ENCODE assay signal across 38 cellular contexts in the genomic region with DNA sequence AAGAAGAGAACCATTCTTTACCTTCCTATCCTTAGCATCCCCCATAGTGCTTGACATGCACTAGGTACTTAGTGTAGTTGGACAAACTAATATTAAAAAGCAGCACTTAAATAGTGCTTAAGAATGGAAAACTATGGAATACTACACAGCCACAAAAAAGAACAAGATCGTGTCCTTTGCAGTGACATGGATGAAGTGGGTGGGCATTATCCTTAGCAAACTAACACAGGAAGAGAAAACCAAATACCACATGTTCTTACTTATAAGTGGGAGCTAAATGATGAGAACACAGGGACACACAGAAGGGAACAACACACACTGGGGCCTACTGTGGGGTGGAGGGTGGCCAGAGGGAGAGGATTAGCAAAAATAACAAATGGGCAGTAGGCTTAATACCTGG.
"Had no signal": no experiment of that assay in that cellular context is flagged by ENCODE, and none has a peak within 500 bp of the region (broad histone marks: within the 10 kb centered on the region; RNA-seq: fewer than 3 reads in every experiment).

No MANE protein-coding gene starts in this region.

- H3K27ac ChIP-seq: adrenal gland, ascending aorta, body of pancreas, brain microvascular endothelial cell, breast epithelium, cardiac muscle cell had no signal

- H3K4me3 ChIP-seq: adrenal gland, ascending aorta, body of pancreas, breast epithelium, cardiac muscle cell had no signal

- H3K36me3 ChIP-seq: adrenal gland, ascending aorta, brain microvascular endothelial cell, breast epithelium had no signal

- ATAC-seq: activated naive CD4-positive, alpha-beta T cell treated with anti-CD3 and anti-CD28 coated beads, Interleukin-2, amount 50 U/mL, for 72 hours; activated naive CD8-positive, alpha-beta T cell treated with anti-CD3 and anti-CD28 coated beads, Interleukin-2, amount 50 U/mL, for 24 hours; activated T-cell treated with anti-CD3 and anti-CD28 coated beads, Interleukin-2, amount 50 U/mL, for 4 hours; activated T-cell treated with anti-CD3 and anti-CD28 coated beads, Interleukin-2, amount 50 U/mL, for 72 hours; activated T-helper 17 cell treated with anti-CD3 and anti-CD28 coated beads, Interleukin-2, amount 50 U/mL, for 72 hours; body of pancreas had no signal

- H3K4me3 Mint-ChIP-seq: activated naive CD4-positive, alpha-beta T cell treated with anti-CD3 and anti-CD28 coated beads for 36 hours; activated naive CD4-positive, alpha-beta T cell treated with anti-CD3 and anti-CD28 coated beads, Interleukin-2, amount 10 ng/mL, durations not matched to agents 7 days and 5 days; activated naive CD4-positive, alpha-beta T cell treated with anti-CD3 and anti-CD28 coated beads, Interleukin-2, amount 50 U/mL, for 24 hours; activated naive CD8-positive, alpha-beta T cell; activated naive CD8-positive, alpha-beta T cell treated with anti-CD3 and anti-CD28 coated beads for 36 hours; activated naive CD8-positive, alpha-beta T cell treated with anti-CD3 and anti-CD28 coated beads, Interleukin-2, amount 10 ng/mL, durations not matched to agents 7 days and 5 days; activated naive CD8-positive, alpha-beta T cell treated with anti-CD3 and anti-CD28 coated beads, Interleukin-2, amount 50 U/mL, for 24 hours; activated T-cell treated with anti-CD3 and anti-CD28 coated beads, Interleukin-2, amount 50 U/mL, for 24 hours; activated T-cell treated with anti-CD3 and anti-CD28 coated beads, Interleukin-2, amount 50 U/mL, for 4 hours; activated T-cell treated with anti-CD3 and anti-CD28 coated beads, Interleukin-2, amount 50 U/mL, for 72 hours; activated T-helper 1 cell treated with anti-CD3 and anti-CD28 coated beads, Interleukin-12 subunit alpha, Interleukin-12 subunit beta, Interleukin-2, Interleukin-4 antibody, amounts not matched to agents 30 ng/mL and 10 ng/mL and 1 ng/mL, durations not matched to agents 14 hours and 24 hours and 36 hours; activated T-helper 17 cell treated with anti-CD3 and anti-CD28 coated beads, Interleukin-2, amount 50 U/mL, for 72 hours; brain; central memory CD8-positive, alpha-beta T cell had no signal

- H3K4me1 ChIP-seq: adrenal gland, ascending aorta, body of pancreas, breast epithelium had no signal

- H3K27ac Mint-ChIP-seq: activated naive CD4-positive, alpha-beta T cell treated with anti-CD3 and anti-CD28 coated beads for 36 hours; activated naive CD4-positive, alpha-beta T cell treated with anti-CD3 and anti-CD28 coated beads, Interleukin-2, amount 10 ng/mL, durations not matched to agents 7 days and 5 days; activated naive CD4-positive, alpha-beta T cell treated with anti-CD3 and anti-CD28 coated beads, Interleukin-2, amount 50 U/mL, for 24 hours; activated naive CD4-positive, alpha-beta T cell treated with anti-CD3 and anti-CD28 coated beads, Interleukin-2, amount 50 U/mL, for 72 hours; activated naive CD8-positive, alpha-beta T cell; activated naive CD8-positive, alpha-beta T cell treated with anti-CD3 and anti-CD28 coated beads for 36 hours; activated naive CD8-positive, alpha-beta T cell treated with anti-CD3 and anti-CD28 coated beads, Interleukin-2, amount 10 ng/mL, durations not matched to agents 7 days and 5 days; activated naive CD8-positive, alpha-beta T cell treated with anti-CD3 and anti-CD28 coated beads, Interleukin-2, amount 50 U/mL, for 24 hours; activated T-cell treated with anti-CD3 and anti-CD28 coated beads, Interleukin-2, amount 50 U/mL, for 24 hours; activated T-cell treated with anti-CD3 and anti-CD28 coated beads, Interleukin-2, amount 50 U/mL, for 72 hours; activated T-helper 1 cell treated with anti-CD3 and anti-CD28 coated beads, Interleukin-12 subunit alpha, Interleukin-12 subunit beta, Interleukin-2, Interleukin-4 antibody, amounts not matched to agents 30 ng/mL and 10 ng/mL and 1 ng/mL, durations not matched to agents 14 hours and 24 hours and 36 hours; activated T-helper 17 cell treated with anti-CD3 and anti-CD28 coated beads, Interleukin-2, amount 50 U/mL, for 72 hours; activated T-helper 2 cell treated with anti-CD3 and anti-CD28 coated beads, Interferon-gamma antibody, Interleukin-2, Interleukin-4, amounts not matched to agents 10 μg/mL and 5 μg/mL and 100 μg/mL, durations not matched to agents 14 hours and 24 hours and 36 hours; brain had no signal

- H3K9me3 Mint-ChIP-seq: activated naive CD4-positive, alpha-beta T cell treated with anti-CD3 and anti-CD28 coated beads, Interleukin-2, amount 50 U/mL, for 24 hours; activated naive CD4-positive, alpha-beta T cell treated with anti-CD3 and anti-CD28 coated beads, Interleukin-2, amount 50 U/mL, for 72 hours; activated naive CD8-positive, alpha-beta T cell treated with anti-CD3 and anti-CD28 coated beads for 36 hours; activated T-cell treated with anti-CD3 and anti-CD28 coated beads, Interleukin-2, amount 50 U/mL, for 4 hours; activated T-cell treated with anti-CD3 and anti-CD28 coated beads, Interleukin-2, amount 50 U/mL, for 72 hours; activated T-helper 1 cell treated with anti-CD3 and anti-CD28 coated beads, Interleukin-12 subunit alpha, Interleukin-12 subunit beta, Interleukin-2, Interleukin-4 antibody, amounts not matched to agents 30 ng/mL and 10 ng/mL and 1 ng/mL, durations not matched to agents 14 hours and 24 hours and 36 hours; activated T-helper 2 cell treated with anti-CD3 and anti-CD28 coated beads, Interferon-gamma antibody, Interleukin-2, Interleukin-4, amounts not matched to agents 10 μg/mL and 5 μg/mL and 100 μg/mL, durations not matched to agents 14 hours and 24 hours and 36 hours had no signal

- H3K9me3 ChIP-seq: adrenal gland, ascending aorta, body of pancreas, breast epithelium had no signal

- H3K36me3 Mint-ChIP-seq: activated naive CD4-positive, alpha-beta T cell treated with anti-CD3 and anti-CD28 coated beads, Interleukin-2, amount 10 ng/mL, durations not matched to agents 7 days and 5 days; activated naive CD4-positive, alpha-beta T cell treated with anti-CD3 and anti-CD28 coated beads, Interleukin-2, amount 50 U/mL, for 24 hours; activated naive CD4-positive, alpha-beta T cell treated with anti-CD3 and anti-CD28 coated beads, Interleukin-2, amount 50 U/mL, for 72 hours; activated naive CD8-positive, alpha-beta T cell; activated naive CD8-positive, alpha-beta T cell treated with anti-CD3 and anti-CD28 coated beads for 36 hours; activated naive CD8-positive, alpha-beta T cell treated with anti-CD3 and anti-CD28 coated beads, Interleukin-2, amount 10 ng/mL, durations not matched to agents 7 days and 5 days had no signal

- H3K27me3 Mint-ChIP-seq: activated naive CD4-positive, alpha-beta T cell treated with anti-CD3 and anti-CD28 coated beads, Interleukin-2, amount 10 ng/mL, durations not matched to agents 7 days and 5 days; activated naive CD4-positive, alpha-beta T cell treated with anti-CD3 and anti-CD28 coated beads, Interleukin-2, amount 50 U/mL, for 24 hours; activated naive CD8-positive, alpha-beta T cell; activated naive CD8-positive, alpha-beta T cell treated with anti-CD3 and anti-CD28 coated beads for 36 hours; activated naive CD8-positive, alpha-beta T cell treated with anti-CD3 and anti-CD28 coated beads, Interleukin-2, amount 10 ng/mL, durations not matched to agents 7 days and 5 days; activated naive CD8-positive, alpha-beta T cell treated with anti-CD3 and anti-CD28 coated beads, Interleukin-2, amount 50 U/mL, for 24 hours; activated T-cell treated with anti-CD3 and anti-CD28 coated beads, Interleukin-2, amount 50 U/mL, for 24 hours; activated T-helper 17 cell treated with anti-CD3 and anti-CD28 coated beads, Interleukin-2, amount 50 U/mL, for 72 hours; brain; central memory CD8-positive, alpha-beta T cell had no signal

- DNase-seq: activated effector memory CD4-positive, alpha-beta T cell treated with anti-CD3 and anti-CD28 coated beads, Interleukin-2, amount 50 U/mL, for 16 hours; activated effector memory CD4-positive, alpha-beta T cell treated with Interleukin-2 at 50 U/mL for 16 hours; activated gamma-delta T cell; activated gamma-delta T cell treated with Interleukin-2 at 50 U/mL for 16 hours; activated naive CD4-positive, alpha-beta T cell; activated naive CD4-positive, alpha-beta T cell treated with anti-CD3 and anti-CD28 coated beads for 36 hours; activated naive CD4-positive, alpha-beta T cell treated with anti-CD3 and anti-CD28 coated beads, Interleukin-2, amount 10 ng/mL, durations not matched to agents 7 days and 5 days; activated naive CD4-positive, alpha-beta T cell treated with anti-CD3 and anti-CD28 coated beads, Interleukin-2, amount 50 U/mL, for 16 hours; activated naive CD4-positive, alpha-beta T cell treated with Interleukin-2 at 50 U/mL for 16 hours; activated naive CD8-positive, alpha-beta T cell treated with anti-CD3 and anti-CD28 coated beads for 36 hours; activated naive CD8-positive, alpha-beta T cell treated with anti-CD3 and anti-CD28 coated beads, Interleukin-2, amount 10 ng/mL, durations not matched to agents 7 days and 5 days; activated naive CD8-positive, alpha-beta T cell treated with anti-CD3 and anti-CD28 coated beads, Interleukin-2, amount 50 U/mL, for 24 hours; activated T-cell treated with anti-CD3 and anti-CD28 coated beads, Interleukin-2, amount 50 U/mL, for 1 hour; activated T-cell treated with anti-CD3 and anti-CD28 coated beads, Interleukin-2, amount 50 U/mL, for 24 hours; activated T-cell treated with anti-CD3 and anti-CD28 coated beads, Interleukin-2, amount 50 U/mL, for 4 hours; activated T-cell treated with anti-CD3 and anti-CD28 coated beads, Interleukin-2, amount 50 U/mL, for 48 hours; activated T-cell treated with anti-CD3 and anti-CD28 coated beads, Interleukin-2, amount 50 U/mL, for 72 hours; adrenal gland; amniotic stem cell; amygdala; anterior cingulate cortex; aorta; body of pancreas; brain microvascular endothelial cell; caudate nucleus; central memory CD4-positive, alpha-beta T cell; cerebellar nuclear complex had no signal

- H3K4me1 Mint-ChIP-seq: activated naive CD4-positive, alpha-beta T cell treated with anti-CD3 and anti-CD28 coated beads, Interleukin-2, amount 10 ng/mL, durations not matched to agents 7 days and 5 days; activated naive CD4-positive, alpha-beta T cell treated with anti-CD3 and anti-CD28 coated beads, Interleukin-2, amount 50 U/mL, for 24 hours; activated naive CD8-positive, alpha-beta T cell treated with anti-CD3 and anti-CD28 coated beads for 36 hours; activated naive CD8-positive, alpha-beta T cell treated with anti-CD3 and anti-CD28 coated beads, Interleukin-2, amount 10 ng/mL, durations not matched to agents 7 days and 5 days; activated naive CD8-positive, alpha-beta T cell treated with anti-CD3 and anti-CD28 coated beads, Interleukin-2, amount 50 U/mL, for 24 hours; activated T-helper 17 cell treated with anti-CD3 and anti-CD28 coated beads, Interleukin-2, amount 50 U/mL, for 72 hours; central memory CD8-positive, alpha-beta T cell had no signal
